ENCODE assay signal across 17 cellular contexts in genomic region chr18:53254265-53254664, GRCh38.
DNase-seq lines count a peak whose midpoint lies in the region; ATAC-seq and TF ChIP-seq lines count a peak whose summit lies in the region.
"Had no signal": no experiment of that assay in that cellular context is flagged by ENCODE, and none has a peak within 500 bp of the region (broad histone marks: within the 10 kb centered on the region; RNA-seq: fewer than 3 reads in every experiment).

No MANE protein-coding gene starts in this region.

- peaks cover 12% of the 10 kb centered on the region; the same call in 1 of the 2 replicates for H3K4me1 ChIP-seq in iPS-20b (ENCODE audit: insufficient read depth, low read length)
- no peaks in the 10 kb centered on the region for H3K4me1 ChIP-seq in heart left ventricle
- H3K4me1 ChIP-seq: BLaER1 treated with 17β-estradiol and CSF1 and Interleukin-3, amounts not matched to agents 10 nM and 100 nM had no signal

- no peak for TF ChIP-seq POLR2A in heart left ventricle (IDR thresholded peaks at IDR 0.05)

- POLR2A ChIA-PET in WTC11 (lab: Charles Lee), result no interaction called here

- H3K9me3 ChIP-seq in iPS-20b (ENCODE audit: insufficient read depth, low read depth, low read length) (no peaks in the 10 kb centered on the region), heart left ventricle (peaks cover 0 to 5% (median 0%) of the 10 kb centered on the region in 12 donors)
- H3K9me3 ChIP-seq: BLaER1 treated with 17β-estradiol and CSF1 and Interleukin-3, amounts not matched to agents 10 nM and 100 nM had no signal

- DNase-seq in NCI-H510A treated with DMSO at 0.1 percent for 48 hours (lab: John Stamatoyannopoulos, UW) (peak; percentile 11), NCI-H510A (lab: John Stamatoyannopoulos, UW) (no peak), WTC11 (ENCODE audit: low spot score) (no peak), NCI-H2029 treated with DMSO at 0.1 percent for 48 hours (lab: John Stamatoyannopoulos, UW) (no peak), pons (ENCODE audit: low spot score) (no peak), heart left ventricle (no peak)
- DNase-seq: 8988T; Calu3; CD8-positive, alpha-beta T cell; DND-41; EL; IMR-90 had no signal

- intact Hi-C loops in heart left ventricle (cut with DNase I), result no loop called here

- H3K4me3 ChIP-seq in iPS-20b (ENCODE audit: low read length) (peak overlapping the region; percentile 40; the same call in 1 of the 2 replicates), heart left ventricle (no peak overlapping the region)
- H3K4me3 ChIP-seq: BLaER1 treated with 17β-estradiol and CSF1 and Interleukin-3, amounts not matched to agents 10 nM and 100 nM; GM12878; K562 had no signal

- TF ChIP-seq CTCF in WTC11 (IDR thresholded peaks at IDR 0.05) (no peak), heart left ventricle (IDR thresholded peaks at IDR 0.05) (no peak)

- H3K36me3 ChIP-seq in iPS-20b (ENCODE audit: insufficient read depth, low read depth, low read length) (no peaks in the 10 kb centered on the region), heart left ventricle (no peaks in the 10 kb centered on the region)
- H3K36me3 ChIP-seq: BLaER1 treated with 17β-estradiol and CSF1 and Interleukin-3, amounts not matched to agents 10 nM and 100 nM had no signal

- peak overlapping the region; percentile 87; the same call in 1 of the 2 replicates for H3K27ac Mint-ChIP-seq in WTC11
- H3K27ac Mint-ChIP-seq: B cell; CD8-positive, alpha-beta T cell had no signal

- peaks cover 22% of the 10 kb centered on the region for H3K9me3 Mint-ChIP-seq in WTC11

- ATAC-seq in WTC11 (peak; percentile 93), heart left ventricle (no peak)
- ATAC-seq: CD8-positive, alpha-beta T cell; GM12878; K562 had no signal

- 61 to 82% (median 79%) methylated on average over 1 of the region's 1 CpG for WGBS in heart left ventricle, 4 donors

- peak overlapping the region; percentile 7; the same call in 1 of the 2 replicates for H3K9ac ChIP-seq in iPS-20b (ENCODE audit: low read depth, low read length)
- H3K9ac ChIP-seq: BLaER1 treated with 17β-estradiol and CSF1 and Interleukin-3, amounts not matched to agents 10 nM and 100 nM had no signal

- H3K27ac ChIP-seq in iPS-20b (ENCODE audit: low read length) (peak overlapping the region; percentile 25), heart left ventricle (no peak overlapping the region)
- H3K27ac ChIP-seq: BLaER1 treated with 17β-estradiol and CSF1 and Interleukin-3, amounts not matched to agents 10 nM and 100 nM had no signal

- H3K4me1 Mint-ChIP-seq in WTC11, result peaks cover 18% of the 10 kb centered on the region
- H3K4me1 Mint-ChIP-seq: B cell had no signal

- no peaks in the 10 kb centered on the region for H3K27me3 Mint-ChIP-seq in WTC11 (ENCODE audit: low read depth)
- H3K27me3 Mint-ChIP-seq: B cell had no signal

- H3K27me3 ChIP-seq in iPS-20b (ENCODE audit: insufficient read depth, low read length) (no peaks in the 10 kb centered on the region), heart left ventricle (no peaks in the 10 kb centered on the region)
- H3K27me3 ChIP-seq: BLaER1 treated with 17β-estradiol and CSF1 and Interleukin-3, amounts not matched to agents 10 nM and 100 nM had no signal

- CTCF ChIA-PET in WTC11 (lab: Charles Lee), result no interaction called here

- H3K36me3 Mint-ChIP-seq in WTC11, result peaks cover 10% of the 10 kb centered on the region
- H3K36me3 Mint-ChIP-seq: CD8-positive, alpha-beta T cell had no signal

- H3K4me3 Mint-ChIP-seq in WTC11, result no peak overlapping the region
- H3K4me3 Mint-ChIP-seq: B cell; CD8-positive, alpha-beta T cell had no signal

TF ChIP-seq in WTC11, 78 proteins besides CTCF, POLR2A, EP300 and RAD21 (continues in another document):
- no peak for TF ChIP-seq CREM (CRISPR knock-in tag; IDR thresholded peaks at IDR 0.05)
- no peak for TF ChIP-seq SMAD4 (CRISPR knock-in tag; IDR thresholded peaks at IDR 0.05)
- no peak for TF ChIP-seq FOXJ3 (CRISPR knock-in tag; IDR thresholded peaks at IDR 0.05; ENCODE audit: borderline replicate concordance)
- TF ChIP-seq ZNF121 (CRISPR knock-in tag; IDR thresholded peaks at IDR 0.05), result no peak
- no peak for TF ChIP-seq EMX1 (CRISPR knock-in tag; IDR thresholded peaks at IDR 0.05)
- TF ChIP-seq ZNF671 (CRISPR knock-in tag; IDR thresholded peaks at IDR 0.05), result no peak
- TF ChIP-seq FOXP1 (CRISPR knock-in tag; IDR thresholded peaks at IDR 0.05; ENCODE audit: borderline replicate concordance), result no peak
- no peak for TF ChIP-seq E2F1 (CRISPR knock-in tag; IDR thresholded peaks at IDR 0.05)
- no peak for TF ChIP-seq ZMAT4 (CRISPR knock-in tag; IDR thresholded peaks at IDR 0.05)
- TF ChIP-seq IRF1 (CRISPR knock-in tag; IDR thresholded peaks at IDR 0.05), result no peak
- no peak for TF ChIP-seq ZNF232 (CRISPR knock-in tag; IDR thresholded peaks at IDR 0.05)
- no peak for TF ChIP-seq ZNF425 (CRISPR knock-in tag; conservative IDR thresholded peaks at IDR 0.05)
- TF ChIP-seq ARID4B (CRISPR knock-in tag; IDR thresholded peaks at IDR 0.05; ENCODE audit: borderline replicate concordance), result no peak
- no peak for TF ChIP-seq ETV6 (CRISPR knock-in tag; IDR thresholded peaks at IDR 0.05)
